16 cellular contexts compared by ENCODE assay signal in genomic region chr13:99800004-99800403, GRCh38.
DNase-seq lines count a peak whose midpoint lies in the region; ATAC-seq, FAIRE-seq and TF ChIP-seq lines count a peak whose summit lies in the region.
"Had no signal": no experiment of that assay in that cellular context is flagged by ENCODE, and none has a peak within 500 bp of the region (broad histone marks: within the 10 kb centered on the region; RNA-seq: fewer than 3 reads in every experiment).

No MANE protein-coding gene starts in this region.

- peaks cover 53% of the 10 kb centered on the region for H3K4me1 Mint-ChIP-seq in GM23338
- H3K4me1 Mint-ChIP-seq in activated CD8-positive, alpha-beta T cell treated with anti-CD3 and anti-CD28 coated beads for 36 hours (ENCODE audit: low read depth) = no peaks in the 10 kb centered on the region
- H3K4me1 Mint-ChIP-seq: B cell had no signal

- no peaks in the 10 kb centered on the region for H4K20me1 ChIP-seq in GM23338 (replicated peaks; ENCODE audit: insufficient read depth)
- H4K20me1 ChIP-seq in K562 (replicated peaks; ENCODE audit: control insufficient read depth, insufficient read depth, low read length) = no peaks in the 10 kb centered on the region

- H3K79me2 ChIP-seq in GM23338 (replicated peaks; ENCODE audit: insufficient read depth) = no peaks in the 10 kb centered on the region
- H3K79me2 ChIP-seq in K562 (ENCODE audit: control insufficient read depth, insufficient read depth, low read length) = no peaks in the 10 kb centered on the region

- peaks cover 10% of the 10 kb centered on the region for H3K9me2 ChIP-seq in GM23338 (ENCODE audit: insufficient read depth)

- 0 out of 2 replicates have a peak, but pooled peaks cover 3% of the 10 kb centered on the region for H3F3A ChIP-seq in GM23338 (replicated peaks; ENCODE audit: low read depth)

- H3K9me3 ChIP-seq in HUES48 (ENCODE audit: control insufficient read depth, insufficient read depth, low read length) (no peaks in the 10 kb centered on the region), K562 (replicated peaks; ENCODE audit: control insufficient read depth, insufficient read depth, low read depth, low read length) (no peaks in the 10 kb centered on the region), heart left ventricle (no peaks in the 10 kb centered on the region)

- no peaks in the 10 kb centered on the region; the same call in 2 of the 3 replicates for H3K36me3 Mint-ChIP-seq in GM23338 (ENCODE audit: low read depth)
- H3K36me3 Mint-ChIP-seq in activated CD8-positive, alpha-beta T cell treated with anti-CD3 and anti-CD28 coated beads for 36 hours (ENCODE audit: low read depth) = no peaks in the 10 kb centered on the region

- no peak for FAIRE-seq in K562 (lab: Jason Lieb, UNC)
- FAIRE-seq: A204.1, GM12878, GM18507 had no signal

- H3K4me3 ChIP-seq in GM23338 = no peak overlapping the region
- H3K4me3 ChIP-seq in HUES48 (ENCODE audit: low read depth, low read length) = no peak overlapping the region
- no peak overlapping the region for H3K4me3 ChIP-seq in K562
- no peak overlapping the region for H3K4me3 ChIP-seq in heart left ventricle
- H3K4me3 ChIP-seq: GM12878 had no signal

- no peak overlapping the region for H3K4me2 ChIP-seq in GM23338
- H3K4me2 ChIP-seq in K562 (ENCODE audit: insufficient read depth, low read length) = no peak overlapping the region

- H2AFZ ChIP-seq in GM23338 (no peak overlapping the region), K562 (ENCODE audit: low read depth, low read length) (no peak overlapping the region)

- TF ChIP-seq CTCF in GM23338 (conservative IDR thresholded peaks at IDR 0.05; ENCODE audit: low read depth in 2 of 2) (no peak), K562 (IDR thresholded peaks at IDR 0.05 in 2 of 3, conservative IDR thresholded peaks at IDR 0.05 in 1 of 3; ENCODE audit: insufficient read depth in 2 of 3, low read depth in 1 of 3, low read length in 3 of 3) (no peak), heart left ventricle (IDR thresholded peaks at IDR 0.05) (no peak)
- TF ChIP-seq CTCF in activated CD8-positive, alpha-beta T cell treated with anti-CD3 and anti-CD28 coated beads for 36 hours (IDR thresholded peaks at IDR 0.05) = no peak

- CTCF ChIA-PET in K562 (lab: Yijun Ruan, JAX; ENCODE audit: low intra/inter-chr PET ratio) = no interaction called here
- CTCF ChIA-PET in activated CD8-positive, alpha-beta T cell treated with anti-CD3 and anti-CD28 coated beads for 36 hours (lab: Charles Lee) = no interaction called here

- H3K27me3 ChIP-seq in GM23338 (ENCODE audit: insufficient read depth) (peaks cover 2% of the 10 kb centered on the region; the same call in 1 of the 2 replicates), HUES48 (ENCODE audit: control insufficient read depth, insufficient read depth, low read length) (no peaks in the 10 kb centered on the region), K562 (ENCODE audit: control insufficient read depth in 2 of 2, insufficient read depth in 2 of 2, low read length in 2 of 2) (peaks cover 0 to 5% of the 10 kb centered on the region in 2 experiments; a peak in 1 of 5 replicates), heart left ventricle (no peaks in the 10 kb centered on the region)

- no peak overlapping the region for H3K27ac Mint-ChIP-seq in GM23338
- H3K27ac Mint-ChIP-seq in activated CD8-positive, alpha-beta T cell treated with anti-CD3 and anti-CD28 coated beads for 36 hours = no peak overlapping the region
- H3K27ac Mint-ChIP-seq: B cell; CD4-positive, alpha-beta memory T cell had no signal

- H3K27ac ChIP-seq in GM23338 (ENCODE audit: low read depth) (no peak overlapping the region), HUES48 (ENCODE audit: low read depth, low read length) (peak overlapping the region; percentile 0), K562 (ENCODE audit: extremely low read depth, low read depth, low read length) (no peak overlapping the region), heart left ventricle (no peak overlapping the region)

- POLR2A ChIA-PET in K562 (lab: Yijun Ruan, JAX) = no interaction called here
- POLR2A ChIA-PET in activated CD8-positive, alpha-beta T cell treated with anti-CD3 and anti-CD28 coated beads for 36 hours (lab: Charles Lee) = no interaction called here

- DNase-seq in GM23338 (ENCODE audit: low spot score) (peak; percentile 29), K562 (ENCODE audit: extremely low read depth in 1 of 4, low spot score in 3 of 4) (peak; percentile 3 to 49 (median 30)), iPS-NIHi11 (ENCODE audit: low spot score) (peak; percentile 60), SHP77 (lab: John Stamatoyannopoulos, UW) (no peak), heart left ventricle (no peak)
- no peak for DNase-seq in activated CD8-positive, alpha-beta T cell treated with anti-CD3 and anti-CD28 coated beads for 36 hours
- no peak for DNase-seq in activated CD4-positive, CD25-positive, alpha-beta regulatory T cell (lab: John Stamatoyannopoulos, UW)
- DNase-seq: C1 segment of cervical spinal cord; CD4-positive, alpha-beta memory T cell; DMS79; H7 had no signal

- H3K36me3 ChIP-seq in GM23338 (ENCODE audit: insufficient read depth) (no peaks in the 10 kb centered on the region), HUES48 (ENCODE audit: control insufficient read depth, insufficient read depth, low read length) (no peaks in the 10 kb centered on the region), K562 (ENCODE audit: control insufficient read depth, insufficient read depth, low read length) (no peaks in the 10 kb centered on the region), heart left ventricle (no peaks in the 10 kb centered on the region)

- H3K9ac ChIP-seq in HUES48 (ENCODE audit: low read depth, low read length) = no peak overlapping the region
- H3K9ac ChIP-seq in K562 (ENCODE audit: insufficient read depth in 1 of 2, low read depth in 2 of 2, low read length in 2 of 2) = no peak overlapping the region

- H3K4me1 ChIP-seq in GM23338 (ENCODE audit: insufficient read depth) = peaks cover 61% of the 10 kb centered on the region
- peaks cover 53% of the 10 kb centered on the region for H3K4me1 ChIP-seq in HUES48 (ENCODE audit: control insufficient read depth, insufficient read depth, low read length)
- H3K4me1 ChIP-seq in K562 (replicated peaks in 1 of 2; ENCODE audit: control insufficient read depth in 2 of 2, insufficient read depth in 2 of 2, low read length in 2 of 2) = no peaks in the 10 kb centered on the region; a peak in 1 of 5 replicates
- H3K4me1 ChIP-seq in heart left ventricle = no peaks in the 10 kb centered on the region

- no peak for TF ChIP-seq POLR2A in K562 (conservative IDR thresholded peaks at IDR 0.05)
- no peak for TF ChIP-seq POLR2A in heart left ventricle (IDR thresholded peaks at IDR 0.05)

- intact Hi-C loops in K562 (cut with micrococcal nuclease) (no loop called here), heart left ventricle (cut with DNase I) (no loop called here)
- intact Hi-C loops in activated CD8-positive, alpha-beta T cell treated with anti-CD3 and anti-CD28 coated beads for 36 hours (cut with micrococcal nuclease) = no loop called here

- TF ChIP-seq EP300 in K562 (IDR thresholded peaks at IDR 0.05; ENCODE audit: low read length) = no peak

- H3K9me1 ChIP-seq in K562 (ENCODE audit: control insufficient read depth, insufficient read depth, low read length) = no peaks in the 10 kb centered on the region

- TF ChIP-seq RAD21 in K562 (CRISPR knock-in tag; conservative IDR thresholded peaks at IDR 0.05 in 1 of 2, IDR thresholded peaks at IDR 0.05 in 1 of 2) = no peak

- H3K9me3 Mint-ChIP-seq in GM23338 = no peaks in the 10 kb centered on the region
- H3K9me3 Mint-ChIP-seq in activated CD8-positive, alpha-beta T cell treated with anti-CD3 and anti-CD28 coated beads for 36 hours = no peaks in the 10 kb centered on the region
- H3K9me3 Mint-ChIP-seq: CD4-positive, alpha-beta memory T cell had no signal

- in situ Hi-C loops in K562 (cut with MboI) = no loop called here

- no TSS peak for BruUV-seq in K562 (replicated peaks; lab: Mats Ljungman, UMichigan)

- H3K4me3 Mint-ChIP-seq in GM23338 = no peak overlapping the region
- H3K4me3 Mint-ChIP-seq in activated CD8-positive, alpha-beta T cell treated with anti-CD3 and anti-CD28 coated beads for 36 hours = no peak overlapping the region
- H3K4me3 Mint-ChIP-seq: B cell; CD4-positive, alpha-beta memory T cell had no signal

- WGBS in K562 (ENCODE audit: insufficient coverage, low coverage, missing lambda C conversion rate) = 11% methylated on average over 3 of the region's 3 CpGs
- 81 to 89% (median 85%) methylated on average over 3 of the region's 3 CpGs for WGBS in heart left ventricle, 4 donors

- peak; percentile 36 for ATAC-seq in GM23338
- peak; percentile 89 for ATAC-seq in K562
- ATAC-seq in activated CD8-positive, alpha-beta T cell treated with anti-CD3 and anti-CD28 coated beads for 36 hours = no peak
- ATAC-seq in heart left ventricle = no peak
- ATAC-seq: GM12878 had no signal

- H3K27me3 Mint-ChIP-seq in GM23338 (ENCODE audit: insufficient read depth, low read depth, poor library complexity) = peaks cover 6% of the 10 kb centered on the region
- no peaks in the 10 kb centered on the region for H3K27me3 Mint-ChIP-seq in activated CD8-positive, alpha-beta T cell treated with anti-CD3 and anti-CD28 coated beads for 36 hours
- H3K27me3 Mint-ChIP-seq: B cell; CD4-positive, alpha-beta memory T cell had no signal

TF ChIP-seq in K562, 482 proteins besides CTCF, POLR2A, EP300 and RAD21 (continues in another document):
- TF ChIP-seq U2AF1 (optimal IDR thresholded peaks at IDR 0.05; ENCODE audit: low read depth, low read length) (no peak), NFYB (IDR thresholded peaks at IDR 0.05; ENCODE audit: extremely low read depth, insufficient read length) (peak; percentile 69), ZFP91 (CRISPR knock-in tag; IDR thresholded peaks at IDR 0.05) (no peak)

Comparison
In these comparisons a context has a peak if more than half of its experiments do, and no peak if none do; other contexts are left out.
1. ATAC-seq: peak in GM23338 (single experiment) and K562 (single experiment); none in activated CD8-positive, alpha-beta T cell treated with anti-CD3 and anti-CD28 coated beads for 36 hours (single experiment) and heart left ventricle (0 of 4).
2. DNase-seq: peak in GM23338 (single experiment), K562 (4 of 4) and iPS-NIHi11 (single experiment); none in activated CD8-positive, alpha-beta T cell treated with anti-CD3 and anti-CD28 coated beads for 36 hours (single experiment), SHP77 (0 of 2), heart left ventricle (0 of 5) and activated CD4-positive, CD25-positive, alpha-beta regulatory T cell (0 of 4).